Comparison of ENCODE assay signal across 10 cellular contexts in genomic region chr14:89911018-89911919, GRCh38. TPM values are rescaled to one million over a fixed set of nuclear protein-coding genes. Genes with fewer than 3 reads are reported as not detected.
DNase-seq lines count a peak whose midpoint lies in the region; ATAC-seq and TF ChIP-seq lines count a peak whose summit lies in the region.
"Had no signal": no experiment of that assay in that cellular context is flagged by ENCODE, and none has a peak within 500 bp of the region (broad histone marks: within the 10 kb centered on the region; RNA-seq: fewer than 3 reads in every experiment).

No MANE protein-coding gene starts in this region.

- ATAC-seq in GM18511 (IDR thresholded peaks at IDR 0.05; ENCODE audit: unreplicated experiment) (peak; percentile 65), PC-3 (peak; percentile 39), HG03196 (IDR thresholded peaks at IDR 0.05; ENCODE audit: unreplicated experiment) (no peak)

- peak overlapping the region; percentile 9; the same call in 1 of the 2 replicates for H3K4me2 ChIP-seq in PC-3 (ENCODE audit: low read length)

- H3K4me3 ChIP-seq in PC-3 (ENCODE audit: low read length), result no peak overlapping the region
- H3K4me3 ChIP-seq: SK-N-MC had no signal

- H2AFZ ChIP-seq in PC-3 (ENCODE audit: low read length), result no peak overlapping the region

- no TSS peak for BruUV-seq in PC-3 (replicated peaks; lab: Mats Ljungman, UMichigan)

- H3K9ac ChIP-seq in PC-3 (ENCODE audit: low read length), result no peak overlapping the region

- no peaks in the 10 kb centered on the region for H3K36me3 ChIP-seq in PC-3 (ENCODE audit: low read depth, low read length)

- no peaks in the 10 kb centered on the region for H3K9me3 ChIP-seq in PC-3 (ENCODE audit: low read length)

- H4K20me1 ChIP-seq in PC-3 (ENCODE audit: low read length), result no peaks in the 10 kb centered on the region

- no peaks in the 10 kb centered on the region for H3K79me2 ChIP-seq in PC-3 (ENCODE audit: low read length)

- intact Hi-C loops in PC-3 (cut with micrococcal nuclease), result loop anchor here (10.0 kb wide), 2 partner anchors 136 to 606 kb away; no protein-coding TSS in a partner anchor
- intact Hi-C loops in posterior cingulate gyrus (cut with DNase I), result loop anchor here (5.0 kb wide), 3 partner anchors 209 to 884 kb away; partner anchors contain the start of gene FOXN3

- no peaks in the 10 kb centered on the region for H3K27me3 ChIP-seq in PC-3 (ENCODE audit: low read length)

- peaks cover 36% of the 10 kb centered on the region for H3K4me1 ChIP-seq in PC-3 (ENCODE audit: insufficient read depth, low read length)

- H3K27ac ChIP-seq in PC-3 (ENCODE audit: low read length), result no peak overlapping the region
- H3K27ac ChIP-seq: SK-N-MC had no signal

- DNase-seq in PC-3 (peak; percentile 40), globus pallidus (ENCODE audit: low spot score) (peak; percentile 84), posterior cingulate gyrus (peak in 7 of 10 donors; percentile 38 to 92 (median 47)), RKO (ENCODE audit: low spot score) (no peak), SIG-M5 treated with dmso at 0.1 percent for 504 hours (lab: John Stamatoyannopoulos, UW; ENCODE audit: unreplicated experiment) (no peak), NCI-H82 (lab: John Stamatoyannopoulos, UW) (no peak)
- DNase-seq: glutamatergic neuron had no signal

- H3K9me2 ChIP-seq in PC-3 (replicated peaks; ENCODE audit: low read length), result no peaks in the 10 kb centered on the region

- POLR2A ChIA-PET in PC-3 (lab: Charles Lee; ENCODE audit: unreplicated experiment), result interaction anchor here (0.7 kb wide), 1 partner anchor 11 kb away, joined by 3 read pairs; no protein-coding TSS in a partner anchor

- TF ChIP-seq CTCF in PC-3 (conservative IDR thresholded peaks at IDR 0.05; ENCODE audit: low read depth, low read length), result no peak

- CTCF ChIA-PET in PC-3 (lab: Charles Lee), result no interaction called here

- no peaks in the 10 kb centered on the region for H3F3A ChIP-seq in PC-3 (ENCODE audit: low read length, unreplicated experiment)

RNA-seq across cellular contexts. Expression of gene EFCAB11, which starts 43.3 kb away (rescaled TPM):
- 7.0 and 10.0 TPM in 2 replicates for total RNA-seq in PC-3 (2014; rRNA removed)

RNA-seq across cellular contexts. Expression of gene TDP1, which starts 44.5 kb away (rescaled TPM):
- 42.9 and 51.4 TPM in 2 replicates for total RNA-seq in PC-3 (2014; rRNA removed)

Comparison
In these comparisons a context has a peak if more than half of its experiments do, and no peak if none do; other contexts are left out.
1. DNase-seq: peak in PC-3 (single experiment), globus pallidus (single experiment) and posterior cingulate gyrus (7 of 10); none in RKO (single experiment), SIG-M5 treated with dmso at 0.1 percent for 504 hours (single experiment) and NCI-H82 (single experiment).